ENCODE assay signal across 8 cellular contexts in the genomic region with DNA sequence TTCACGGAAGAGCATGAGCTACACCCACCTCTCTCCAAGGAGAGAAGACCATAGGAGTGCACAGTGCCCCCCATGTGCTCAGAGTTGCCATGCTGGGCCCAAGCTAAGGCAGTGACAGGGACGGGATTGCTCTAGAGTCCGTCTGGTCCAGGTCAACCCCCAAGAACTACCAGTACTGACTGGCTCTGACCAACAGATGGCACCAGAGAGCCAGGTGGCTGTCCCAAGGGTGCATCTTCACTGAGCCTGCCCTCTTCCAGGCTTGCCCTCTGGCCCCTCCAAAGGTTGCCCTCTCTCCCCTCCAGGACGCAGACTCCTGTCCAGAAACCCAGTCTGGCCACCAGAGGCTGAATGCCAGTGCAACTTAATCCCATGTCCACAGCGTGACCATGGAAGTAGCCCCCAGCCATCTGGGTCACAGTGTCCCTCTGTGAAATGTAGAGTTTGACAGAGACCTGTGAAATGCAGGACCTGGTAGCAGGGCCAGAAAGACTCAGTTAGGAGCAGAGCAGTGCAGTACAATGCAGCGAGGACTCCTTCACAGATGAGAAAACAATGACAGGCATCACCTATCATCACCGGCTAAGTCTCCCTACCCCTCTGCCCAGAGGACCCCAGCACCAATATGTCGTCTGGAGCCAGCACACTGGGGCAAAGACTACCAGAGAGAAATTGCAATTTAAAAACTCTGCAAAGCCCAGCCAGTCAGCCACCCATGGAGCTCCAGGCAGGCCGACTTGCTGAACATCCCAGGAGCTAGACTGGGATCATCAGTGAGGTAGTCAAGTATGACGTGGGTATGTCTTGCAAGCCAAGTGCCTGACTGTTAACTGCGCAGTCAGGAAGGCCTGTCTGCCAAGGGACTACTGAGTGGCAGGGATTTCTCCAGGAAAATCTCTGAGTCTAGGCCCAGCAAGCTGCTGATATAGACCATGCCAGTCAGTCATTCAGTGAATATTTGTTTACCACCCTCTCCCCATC. TPM values are rescaled to one million over a fixed set of nuclear protein-coding genes. Genes with fewer than 3 reads are reported as not detected.
DNase-seq lines count a peak whose midpoint lies in the region; ATAC-seq and TF ChIP-seq lines count a peak whose summit lies in the region.

No MANE protein-coding gene starts in this region.

- peak; percentile 86 for TF ChIP-seq CTCF in LNCAP (IDR thresholded peaks at IDR 0.05)
- peak; percentile 78 to 87 (median 87) for TF ChIP-seq CTCF in ascending aorta (IDR thresholded peaks at IDR 0.05)

- no peaks in the 10 kb centered on the region for H3K9me3 ChIP-seq in ascending aorta

- intact Hi-C loops in ascending aorta (cut with DNase I): loop anchor here (1.0 to 5.0 kb wide), 3 partner anchors 42 to 403 kb away; a partner anchor contains a TSS

- no peaks in the 10 kb centered on the region for H3K36me3 ChIP-seq in ascending aorta

- no peaks in the 10 kb centered on the region for H3K4me1 ChIP-seq in ascending aorta

- H3K27ac ChIP-seq in ascending aorta: no peak overlapping the region

- H3K4me3 ChIP-seq in ascending aorta: no peak overlapping the region

- DNase-seq in COLO829 (ENCODE audit: low spot score): peak; percentile 46
- DNase-seq in T-helper 22 cell (ENCODE audit: low read depth): peak; percentile 41
- DNase-seq in ascending aorta (ENCODE audit: low spot score in 2 of 2): peak in 1 of 2 donors; percentile 72
- peak; percentile 14 to 66 for DNase-seq in hippocampal formation (lab: John Stamatoyannopoulos, UW)
- DNase-seq in stimulated activated CD4-positive, alpha-beta T cell treated with anti-CD3 and anti-CD28 coated beads, Interleukin-12 subunit alpha, Interleukin-12 subunit beta, amount 100 ng/mL, for 24 hours (ENCODE audit: low read depth in 2 of 2): peak; percentile 51 to 74

- H3K27me3 ChIP-seq in ascending aorta: no peaks in the 10 kb centered on the region

- peak; percentile 73 for ATAC-seq in GM21390 (IDR thresholded peaks at IDR 0.05; ENCODE audit: unreplicated experiment)
- ATAC-seq in HG03571 (IDR thresholded peaks at IDR 0.05; ENCODE audit: unreplicated experiment): no peak

RNA-seq across cellular contexts. Expression of a gene that starts 7.7 kb away (rescaled TPM):
- total RNA-seq in ascending aorta: 144 TPM

RNA-seq across cellular contexts. Expression of a gene that starts 41.4 kb away (rescaled TPM):
- 26.2 TPM for total RNA-seq in ascending aorta
